8 cellular contexts compared by ENCODE assay signal in genomic region chr15:100631831-100632230, GRCh38.
"Had no signal": no experiment of that assay in that cellular context is flagged by ENCODE, and none has a peak within 500 bp of the region (broad histone marks: within the 10 kb centered on the region; RNA-seq: fewer than 3 reads in every experiment).

No MANE protein-coding gene starts in this region.

- ATAC-seq: HCT116, HepG2 had no signal

- H3K4me3 Mint-ChIP-seq: HFFc6, IgD-negative memory B cell had no signal

- H3K4me3 ChIP-seq: HAP-1 had no signal

- H3K4me1 ChIP-seq: HAP-1 had no signal

- DNase-seq: GOT3, H7, HFFc6 had no signal

- H3K27ac ChIP-seq: HL-60 had no signal

- H3K27me3 Mint-ChIP-seq: IgD-negative memory B cell had no signal

- H3K9me3 ChIP-seq: HAP-1 had no signal

- H3K27ac Mint-ChIP-seq: HFFc6, IgD-negative memory B cell had no signal
